In the genomic region with DNA sequence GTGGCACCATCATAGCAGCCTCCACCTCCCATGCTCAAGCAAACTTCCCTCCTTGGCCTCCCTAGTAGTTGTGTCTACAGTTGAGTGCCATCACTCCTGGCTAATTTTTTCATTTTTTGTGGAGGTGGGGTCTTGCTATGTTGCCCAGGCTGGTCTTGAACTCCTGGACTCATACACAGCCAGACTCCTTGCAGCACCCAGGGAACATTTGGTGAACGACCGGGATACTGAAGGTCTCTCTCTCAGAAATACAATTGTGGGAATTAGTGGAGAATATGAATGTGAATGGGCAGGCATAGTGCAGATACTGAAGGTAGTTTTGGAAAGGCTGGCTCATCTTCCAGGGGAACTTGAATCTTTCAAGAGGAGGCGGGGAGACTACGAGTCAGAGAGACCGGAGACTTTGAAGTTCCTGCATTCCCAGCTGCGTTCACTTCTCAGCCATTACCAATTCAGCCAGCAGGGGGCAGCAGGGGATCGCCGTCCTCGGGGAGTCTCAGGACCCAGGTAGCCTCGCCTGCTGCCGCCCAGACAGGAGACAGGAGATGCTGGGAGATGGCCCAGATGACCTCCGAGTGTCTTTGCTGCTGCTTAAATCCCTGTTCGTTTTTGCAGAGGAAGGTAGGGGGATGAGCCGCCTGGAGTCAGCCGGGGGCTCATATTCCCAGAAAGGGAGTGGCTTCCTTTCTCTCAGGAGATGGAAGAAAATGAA, we compare ENCODE assay signal across 8 cellular contexts.
DNase-seq lines count a peak whose midpoint lies in the region; ATAC-seq and TF ChIP-seq lines count a peak whose summit lies in the region.

No MANE protein-coding gene starts in this region.

- no peaks in the 10 kb centered on the region for H3K9me3 Mint-ChIP-seq in activated T-cell treated with anti-CD3 and anti-CD28 coated beads, Interleukin-2, amount 50 U/mL, for 72 hours
- H3K9me3 Mint-ChIP-seq in glutamatergic neuron (ENCODE audit: unreplicated experiment) = peaks cover 2% of the 10 kb centered on the region

- no peak overlapping the region for H3K27ac Mint-ChIP-seq in activated T-cell treated with anti-CD3 and anti-CD28 coated beads, Interleukin-2, amount 50 U/mL, for 72 hours
- H3K27ac Mint-ChIP-seq in glutamatergic neuron (ENCODE audit: unreplicated experiment) = peak overlapping the region; percentile 72

- ATAC-seq in activated T-cell treated with anti-CD3 and anti-CD28 coated beads, Interleukin-2, amount 50 U/mL, for 72 hours (replicated peaks in 1 of 2) = peak in 1 of 2 donors; percentile 43
- ATAC-seq in HG03159 (IDR thresholded peaks at IDR 0.05; ENCODE audit: unreplicated experiment) (no peak), HG03175 (IDR thresholded peaks at IDR 0.05; ENCODE audit: unreplicated experiment) (no peak)

- peaks cover 5% of the 10 kb centered on the region for H3K4me1 Mint-ChIP-seq in activated T-cell treated with anti-CD3 and anti-CD28 coated beads, Interleukin-2, amount 50 U/mL, for 72 hours (ENCODE audit: low read depth)
- peaks cover 13% of the 10 kb centered on the region for H3K4me1 Mint-ChIP-seq in glutamatergic neuron (ENCODE audit: low read depth, unreplicated experiment)

- H3K36me3 Mint-ChIP-seq in activated T-cell treated with anti-CD3 and anti-CD28 coated beads, Interleukin-2, amount 50 U/mL, for 72 hours (ENCODE audit: insufficient read depth in 2 of 2) = no peaks in the 10 kb centered on the region
- peaks cover 4% of the 10 kb centered on the region for H3K36me3 Mint-ChIP-seq in glutamatergic neuron (ENCODE audit: unreplicated experiment)

- TF ChIP-seq CTCF in GM13977 (IDR thresholded peaks at IDR 0.05; ENCODE audit: extremely low read depth, insufficient read depth, missing control alignments) (peak; percentile 64), glutamatergic neuron (IDR thresholded peaks at IDR 0.05; ENCODE audit: partially characterized antibody, unreplicated experiment) (peak; percentile 58)

- no peak overlapping the region for H3K4me3 Mint-ChIP-seq in activated T-cell treated with anti-CD3 and anti-CD28 coated beads, Interleukin-2, amount 50 U/mL, for 72 hours
- H3K4me3 Mint-ChIP-seq in glutamatergic neuron (ENCODE audit: unreplicated experiment) = no peak overlapping the region

- in situ Hi-C loops in GM13977 (cut with MboI; ENCODE audit: low pct_unique_long_range_greater_than_20kb, low sequenced_read_pairs, unreplicated experiment) = no loop called here

- DNase-seq in AML-193 (lab: John Stamatoyannopoulos, UW) (peak; percentile 9 to 30), GM13977 (ENCODE audit: low spot score) (peak; percentile 63), NCI-H2171 treated with DMSO at 0.1 percent for 48 hours (lab: John Stamatoyannopoulos, UW) (peak; percentile 52), glutamatergic neuron (peak; percentile 79), pons (ENCODE audit: low spot score) (peak; percentile 73)
- peak; percentile 30 to 38 for DNase-seq in activated T-cell treated with anti-CD3 and anti-CD28 coated beads, Interleukin-2, amount 50 U/mL, for 72 hours

- H3K27me3 Mint-ChIP-seq in activated T-cell treated with anti-CD3 and anti-CD28 coated beads, Interleukin-2, amount 50 U/mL, for 72 hours (ENCODE audit: low read depth) = peaks cover 23% of the 10 kb centered on the region
- H3K27me3 Mint-ChIP-seq in glutamatergic neuron (ENCODE audit: unreplicated experiment) = peaks cover 2% of the 10 kb centered on the region

Comparison
In these comparisons a context has a peak if more than half of its experiments do, and no peak if none do; other contexts are left out.
1. DNase-seq: peak in every context shown above with its lines; median percentile 79 in glutamatergic neuron; 73 in pons; 63 in GM13977; 52 in NCI-H2171 treated with DMSO at 0.1 percent for 48 hours; 34 in activated T-cell treated with anti-CD3 and anti-CD28 coated beads, Interleukin-2, amount 50 U/mL, for 72 hours; 20 in AML-193.